In the genomic region with DNA sequence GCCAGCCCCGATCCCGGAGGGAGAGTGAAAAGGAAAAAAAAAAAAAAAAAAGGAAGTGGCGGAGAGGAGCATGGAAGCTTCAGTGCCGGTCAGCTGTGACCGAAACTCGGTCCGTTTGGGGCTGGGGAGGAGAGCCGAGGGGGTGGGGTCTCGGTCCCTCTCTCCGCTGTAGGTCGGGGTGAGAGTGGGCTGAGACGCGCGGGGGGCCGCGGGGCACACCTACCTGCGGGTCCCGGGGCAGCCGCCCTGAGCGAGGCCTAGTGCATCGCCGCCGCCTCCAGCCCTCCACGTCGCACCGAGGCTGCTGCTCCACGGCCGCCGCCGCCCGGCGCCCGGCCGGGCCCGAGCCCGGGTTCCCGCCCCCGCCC, we compare ENCODE assay signal across 1 cellular context.
TF ChIP-seq lines count a peak whose summit lies in the region.

No MANE protein-coding gene starts in this region.

TF ChIP-seq in HepG2, 621 proteins besides CTCF, POLR2A, EP300 and RAD21 (continued from another document and continues in another):
- TF ChIP-seq, protein P1, sequence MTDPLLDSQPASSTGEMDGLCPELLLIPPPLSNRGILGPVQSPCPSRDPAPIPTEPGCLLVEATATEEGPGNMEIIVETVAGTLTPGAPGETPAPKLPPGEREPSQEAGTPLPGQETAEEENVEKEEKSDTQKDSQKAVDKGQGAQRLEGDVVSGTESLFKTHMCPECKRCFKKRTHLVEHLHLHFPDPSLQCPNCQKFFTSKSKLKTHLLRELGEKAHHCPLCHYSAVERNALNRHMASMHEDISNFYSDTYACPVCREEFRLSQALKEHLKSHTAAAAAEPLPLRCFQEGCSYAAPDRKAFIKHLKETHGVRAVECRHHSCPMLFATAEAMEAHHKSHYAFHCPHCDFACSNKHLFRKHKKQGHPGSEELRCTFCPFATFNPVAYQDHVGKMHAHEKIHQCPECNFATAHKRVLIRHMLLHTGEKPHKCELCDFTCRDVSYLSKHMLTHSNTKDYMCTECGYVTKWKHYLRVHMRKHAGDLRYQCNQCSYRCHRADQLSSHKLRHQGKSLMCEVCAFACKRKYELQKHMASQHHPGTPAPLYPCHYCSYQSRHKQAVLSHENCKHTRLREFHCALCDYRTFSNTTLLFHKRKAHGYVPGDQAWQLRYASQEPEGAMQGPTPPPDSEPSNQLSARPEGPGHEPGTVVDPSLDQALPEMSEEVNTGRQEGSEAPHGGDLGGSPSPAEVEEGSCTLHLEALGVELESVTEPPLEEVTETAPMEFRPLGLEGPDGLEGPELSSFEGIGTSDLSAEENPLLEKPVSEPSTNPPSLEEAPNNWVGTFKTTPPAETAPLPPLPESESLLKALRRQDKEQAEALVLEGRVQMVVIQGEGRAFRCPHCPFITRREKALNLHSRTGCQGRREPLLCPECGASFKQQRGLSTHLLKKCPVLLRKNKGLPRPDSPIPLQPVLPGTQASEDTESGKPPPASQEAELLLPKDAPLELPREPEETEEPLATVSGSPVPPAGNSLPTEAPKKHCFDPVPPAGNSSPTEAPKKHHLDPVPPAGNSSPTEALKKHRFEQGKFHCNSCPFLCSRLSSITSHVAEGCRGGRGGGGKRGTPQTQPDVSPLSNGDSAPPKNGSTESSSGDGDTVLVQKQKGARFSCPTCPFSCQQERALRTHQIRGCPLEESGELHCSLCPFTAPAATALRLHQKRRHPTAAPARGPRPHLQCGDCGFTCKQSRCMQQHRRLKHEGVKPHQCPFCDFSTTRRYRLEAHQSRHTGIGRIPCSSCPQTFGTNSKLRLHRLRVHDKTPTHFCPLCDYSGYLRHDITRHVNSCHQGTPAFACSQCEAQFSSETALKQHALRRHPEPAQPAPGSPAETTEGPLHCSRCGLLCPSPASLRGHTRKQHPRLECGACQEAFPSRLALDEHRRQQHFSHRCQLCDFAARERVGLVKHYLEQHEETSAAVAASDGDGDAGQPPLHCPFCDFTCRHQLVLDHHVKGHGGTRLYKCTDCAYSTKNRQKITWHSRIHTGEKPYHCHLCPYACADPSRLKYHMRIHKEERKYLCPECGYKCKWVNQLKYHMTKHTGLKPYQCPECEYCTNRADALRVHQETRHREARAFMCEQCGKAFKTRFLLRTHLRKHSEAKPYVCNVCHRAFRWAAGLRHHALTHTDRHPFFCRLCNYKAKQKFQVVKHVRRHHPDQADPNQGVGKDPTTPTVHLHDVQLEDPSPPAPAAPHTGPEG (CRISPR knock-in tag; IDR thresholded peaks at IDR 0.05) = 0 out of 2 replicates have a peak, but pooled peaks have one; percentile 8
- TF ChIP-seq HIVEP1 (CRISPR knock-in tag; IDR thresholded peaks at IDR 0.05) = no peak
- TF ChIP-seq KMT2B (CRISPR knock-in tag; IDR thresholded peaks at IDR 0.05) = no peak; the same call in 1 of the 2 replicates
- TF ChIP-seq RXRA (CRISPR knock-in tag; IDR thresholded peaks at IDR 0.05) = no peak
- TF ChIP-seq ZNF264 (CRISPR knock-in tag; IDR thresholded peaks at IDR 0.05) = no peak
- no peak for TF ChIP-seq PAF1 (CRISPR knock-in tag; IDR thresholded peaks at IDR 0.05)
- TF ChIP-seq RAD51 (IDR thresholded peaks at IDR 0.05; ENCODE audit: borderline replicate concordance) = no peak
- TF ChIP-seq, protein P2, sequence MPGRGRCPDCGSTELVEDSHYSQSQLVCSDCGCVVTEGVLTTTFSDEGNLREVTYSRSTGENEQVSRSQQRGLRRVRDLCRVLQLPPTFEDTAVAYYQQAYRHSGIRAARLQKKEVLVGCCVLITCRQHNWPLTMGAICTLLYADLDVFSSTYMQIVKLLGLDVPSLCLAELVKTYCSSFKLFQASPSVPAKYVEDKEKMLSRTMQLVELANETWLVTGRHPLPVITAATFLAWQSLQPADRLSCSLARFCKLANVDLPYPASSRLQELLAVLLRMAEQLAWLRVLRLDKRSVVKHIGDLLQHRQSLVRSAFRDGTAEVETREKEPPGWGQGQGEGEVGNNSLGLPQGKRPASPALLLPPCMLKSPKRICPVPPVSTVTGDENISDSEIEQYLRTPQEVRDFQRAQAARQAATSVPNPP (CRISPR knock-in tag; IDR thresholded peaks at IDR 0.05) = no peak
- TF ChIP-seq NFKB2 (CRISPR knock-in tag; IDR thresholded peaks at IDR 0.05; ENCODE audit: borderline replicate concordance) = peak; percentile 15; the same call in 1 of the 2 replicates
- no peak for TF ChIP-seq CREB1 (IDR thresholded peaks at IDR 0.05)
- TF ChIP-seq CREB1 (CRISPR knock-in tag; IDR thresholded peaks at IDR 0.05) = no peak
- TF ChIP-seq ZNF781 (CRISPR knock-in tag; IDR thresholded peaks at IDR 0.05; ENCODE audit: borderline replicate concordance, not compliant biosample characterization) = no peak
- TF ChIP-seq, protein P3, sequence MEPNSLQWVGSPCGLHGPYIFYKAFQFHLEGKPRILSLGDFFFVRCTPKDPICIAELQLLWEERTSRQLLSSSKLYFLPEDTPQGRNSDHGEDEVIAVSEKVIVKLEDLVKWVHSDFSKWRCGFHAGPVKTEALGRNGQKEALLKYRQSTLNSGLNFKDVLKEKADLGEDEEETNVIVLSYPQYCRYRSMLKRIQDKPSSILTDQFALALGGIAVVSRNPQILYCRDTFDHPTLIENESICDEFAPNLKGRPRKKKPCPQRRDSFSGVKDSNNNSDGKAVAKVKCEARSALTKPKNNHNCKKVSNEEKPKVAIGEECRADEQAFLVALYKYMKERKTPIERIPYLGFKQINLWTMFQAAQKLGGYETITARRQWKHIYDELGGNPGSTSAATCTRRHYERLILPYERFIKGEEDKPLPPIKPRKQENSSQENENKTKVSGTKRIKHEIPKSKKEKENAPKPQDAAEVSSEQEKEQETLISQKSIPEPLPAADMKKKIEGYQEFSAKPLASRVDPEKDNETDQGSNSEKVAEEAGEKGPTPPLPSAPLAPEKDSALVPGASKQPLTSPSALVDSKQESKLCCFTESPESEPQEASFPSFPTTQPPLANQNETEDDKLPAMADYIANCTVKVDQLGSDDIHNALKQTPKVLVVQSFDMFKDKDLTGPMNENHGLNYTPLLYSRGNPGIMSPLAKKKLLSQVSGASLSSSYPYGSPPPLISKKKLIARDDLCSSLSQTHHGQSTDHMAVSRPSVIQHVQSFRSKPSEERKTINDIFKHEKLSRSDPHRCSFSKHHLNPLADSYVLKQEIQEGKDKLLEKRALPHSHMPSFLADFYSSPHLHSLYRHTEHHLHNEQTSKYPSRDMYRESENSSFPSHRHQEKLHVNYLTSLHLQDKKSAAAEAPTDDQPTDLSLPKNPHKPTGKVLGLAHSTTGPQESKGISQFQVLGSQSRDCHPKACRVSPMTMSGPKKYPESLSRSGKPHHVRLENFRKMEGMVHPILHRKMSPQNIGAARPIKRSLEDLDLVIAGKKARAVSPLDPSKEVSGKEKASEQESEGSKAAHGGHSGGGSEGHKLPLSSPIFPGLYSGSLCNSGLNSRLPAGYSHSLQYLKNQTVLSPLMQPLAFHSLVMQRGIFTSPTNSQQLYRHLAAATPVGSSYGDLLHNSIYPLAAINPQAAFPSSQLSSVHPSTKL (CRISPR knock-in tag; IDR thresholded peaks at IDR 0.05) = no peak
- no peak for TF ChIP-seq MED1 (CRISPR knock-in tag; IDR thresholded peaks at IDR 0.05)
- TF ChIP-seq CCDC6 (CRISPR knock-in tag; IDR thresholded peaks at IDR 0.05) = no peak
- TF ChIP-seq ZNF850 (CRISPR knock-in tag; conservative IDR thresholded peaks at IDR 0.05) = no peak
- no peak for TF ChIP-seq SP5 (CRISPR knock-in tag; IDR thresholded peaks at IDR 0.05; ENCODE audit: borderline replicate concordance, low read depth)
- TF ChIP-seq KLF6 (CRISPR knock-in tag; IDR thresholded peaks at IDR 0.05) = 0 out of 2 replicates have a peak, but pooled peaks have one; percentile 6
- TF ChIP-seq ELF1 (CRISPR knock-in tag; IDR thresholded peaks at IDR 0.05) = no peak
- TF ChIP-seq, protein P4, sequence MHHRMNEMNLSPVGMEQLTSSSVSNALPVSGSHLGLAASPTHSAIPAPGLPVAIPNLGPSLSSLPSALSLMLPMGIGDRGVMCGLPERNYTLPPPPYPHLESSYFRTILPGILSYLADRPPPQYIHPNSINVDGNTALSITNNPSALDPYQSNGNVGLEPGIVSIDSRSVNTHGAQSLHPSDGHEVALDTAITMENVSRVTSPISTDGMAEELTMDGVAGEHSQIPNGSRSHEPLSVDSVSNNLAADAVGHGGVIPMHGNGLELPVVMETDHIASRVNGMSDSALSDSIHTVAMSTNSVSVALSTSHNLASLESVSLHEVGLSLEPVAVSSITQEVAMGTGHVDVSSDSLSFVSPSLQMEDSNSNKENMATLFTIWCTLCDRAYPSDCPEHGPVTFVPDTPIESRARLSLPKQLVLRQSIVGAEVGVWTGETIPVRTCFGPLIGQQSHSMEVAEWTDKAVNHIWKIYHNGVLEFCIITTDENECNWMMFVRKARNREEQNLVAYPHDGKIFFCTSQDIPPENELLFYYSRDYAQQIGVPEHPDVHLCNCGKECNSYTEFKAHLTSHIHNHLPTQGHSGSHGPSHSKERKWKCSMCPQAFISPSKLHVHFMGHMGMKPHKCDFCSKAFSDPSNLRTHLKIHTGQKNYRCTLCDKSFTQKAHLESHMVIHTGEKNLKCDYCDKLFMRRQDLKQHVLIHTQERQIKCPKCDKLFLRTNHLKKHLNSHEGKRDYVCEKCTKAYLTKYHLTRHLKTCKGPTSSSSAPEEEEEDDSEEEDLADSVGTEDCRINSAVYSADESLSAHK (CRISPR knock-in tag; IDR thresholded peaks at IDR 0.05; ENCODE audit: borderline replicate concordance) = no peak
- TF ChIP-seq ZNF674 (CRISPR knock-in tag; IDR thresholded peaks at IDR 0.05; ENCODE audit: low read depth) = no peak
- no peak for TF ChIP-seq KDM5A (IDR thresholded peaks at IDR 0.05; ENCODE audit: borderline replicate concordance, low read length)
- TF ChIP-seq ZNF7 (CRISPR knock-in tag; IDR thresholded peaks at IDR 0.05) = no peak
- TF ChIP-seq, protein P5, sequence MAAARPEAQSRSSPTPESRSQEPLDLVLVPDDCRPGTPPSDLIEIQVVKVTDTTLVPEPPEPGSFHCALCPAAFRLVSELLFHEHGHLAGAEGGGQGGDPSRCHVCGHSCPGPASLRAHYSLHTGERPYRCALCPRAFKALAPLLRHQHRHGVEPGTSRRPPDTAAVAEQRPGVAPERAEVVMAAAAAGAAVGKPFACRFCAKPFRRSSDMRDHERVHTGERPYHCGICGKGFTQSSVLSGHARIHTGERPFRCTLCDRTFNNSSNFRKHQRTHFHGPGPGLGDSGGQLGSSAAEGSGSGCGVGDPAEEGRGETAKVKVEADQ (CRISPR knock-in tag; IDR thresholded peaks at IDR 0.05; ENCODE audit: borderline replicate concordance) = no peak
- no peak for TF ChIP-seq ZNF768 (CRISPR knock-in tag; IDR thresholded peaks at IDR 0.05)
- TF ChIP-seq, protein P6, sequence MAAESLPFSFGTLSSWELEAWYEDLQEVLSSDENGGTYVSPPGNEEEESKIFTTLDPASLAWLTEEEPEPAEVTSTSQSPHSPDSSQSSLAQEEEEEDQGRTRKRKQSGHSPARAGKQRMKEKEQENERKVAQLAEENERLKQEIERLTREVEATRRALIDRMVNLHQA (CRISPR knock-in tag; IDR thresholded peaks at IDR 0.05) = no peak
- TF ChIP-seq MAFG (CRISPR knock-in tag; IDR thresholded peaks at IDR 0.05) = no peak
- no peak for TF ChIP-seq SOX5 (CRISPR knock-in tag; IDR thresholded peaks at IDR 0.05; ENCODE audit: borderline replicate concordance)
- no peak for TF ChIP-seq ZNF225 (CRISPR knock-in tag; IDR thresholded peaks at IDR 0.05)
- 0 out of 2 replicates have a peak, but pooled peaks have one; percentile 7 for TF ChIP-seq GATAD1 (CRISPR knock-in tag; IDR thresholded peaks at IDR 0.05)
- no peak for TF ChIP-seq TBX2 (CRISPR knock-in tag; IDR thresholded peaks at IDR 0.05; ENCODE audit: borderline replicate concordance)
- TF ChIP-seq, protein P7, sequence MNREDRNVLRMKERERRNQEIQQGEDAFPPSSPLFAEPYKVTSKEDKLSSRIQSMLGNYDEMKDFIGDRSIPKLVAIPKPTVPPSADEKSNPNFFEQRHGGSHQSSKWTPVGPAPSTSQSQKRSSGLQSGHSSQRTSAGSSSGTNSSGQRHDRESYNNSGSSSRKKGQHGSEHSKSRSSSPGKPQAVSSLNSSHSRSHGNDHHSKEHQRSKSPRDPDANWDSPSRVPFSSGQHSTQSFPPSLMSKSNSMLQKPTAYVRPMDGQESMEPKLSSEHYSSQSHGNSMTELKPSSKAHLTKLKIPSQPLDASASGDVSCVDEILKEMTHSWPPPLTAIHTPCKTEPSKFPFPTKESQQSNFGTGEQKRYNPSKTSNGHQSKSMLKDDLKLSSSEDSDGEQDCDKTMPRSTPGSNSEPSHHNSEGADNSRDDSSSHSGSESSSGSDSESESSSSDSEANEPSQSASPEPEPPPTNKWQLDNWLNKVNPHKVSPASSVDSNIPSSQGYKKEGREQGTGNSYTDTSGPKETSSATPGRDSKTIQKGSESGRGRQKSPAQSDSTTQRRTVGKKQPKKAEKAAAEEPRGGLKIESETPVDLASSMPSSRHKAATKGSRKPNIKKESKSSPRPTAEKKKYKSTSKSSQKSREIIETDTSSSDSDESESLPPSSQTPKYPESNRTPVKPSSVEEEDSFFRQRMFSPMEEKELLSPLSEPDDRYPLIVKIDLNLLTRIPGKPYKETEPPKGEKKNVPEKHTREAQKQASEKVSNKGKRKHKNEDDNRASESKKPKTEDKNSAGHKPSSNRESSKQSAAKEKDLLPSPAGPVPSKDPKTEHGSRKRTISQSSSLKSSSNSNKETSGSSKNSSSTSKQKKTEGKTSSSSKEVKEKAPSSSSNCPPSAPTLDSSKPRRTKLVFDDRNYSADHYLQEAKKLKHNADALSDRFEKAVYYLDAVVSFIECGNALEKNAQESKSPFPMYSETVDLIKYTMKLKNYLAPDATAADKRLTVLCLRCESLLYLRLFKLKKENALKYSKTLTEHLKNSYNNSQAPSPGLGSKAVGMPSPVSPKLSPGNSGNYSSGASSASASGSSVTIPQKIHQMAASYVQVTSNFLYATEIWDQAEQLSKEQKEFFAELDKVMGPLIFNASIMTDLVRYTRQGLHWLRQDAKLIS (CRISPR knock-in tag; IDR thresholded peaks at IDR 0.05) = no peak
- TF ChIP-seq, protein P8, sequence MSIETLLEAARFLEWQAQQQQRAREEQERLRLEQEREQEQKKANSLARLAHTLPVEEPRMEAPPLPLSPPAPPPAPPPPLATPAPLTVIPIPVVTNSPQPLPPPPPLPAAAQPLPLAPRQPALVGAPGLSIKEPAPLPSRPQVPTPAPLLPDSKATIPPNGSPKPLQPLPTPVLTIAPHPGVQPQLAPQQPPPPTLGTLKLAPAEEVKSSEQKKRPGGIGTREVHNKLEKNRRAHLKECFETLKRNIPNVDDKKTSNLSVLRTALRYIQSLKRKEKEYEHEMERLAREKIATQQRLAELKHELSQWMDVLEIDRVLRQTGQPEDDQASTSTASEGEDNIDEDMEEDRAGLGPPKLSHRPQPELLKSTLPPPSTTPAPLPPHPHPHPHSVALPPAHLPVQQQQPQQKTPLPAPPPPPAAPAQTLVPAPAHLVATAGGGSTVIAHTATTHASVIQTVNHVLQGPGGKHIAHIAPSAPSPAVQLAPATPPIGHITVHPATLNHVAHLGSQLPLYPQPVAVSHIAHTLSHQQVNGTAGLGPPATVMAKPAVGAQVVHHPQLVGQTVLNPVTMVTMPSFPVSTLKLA (IDR thresholded peaks at IDR 0.05) = no peak
- no peak for TF ChIP-seq ZNF589 (CRISPR knock-in tag; conservative IDR thresholded peaks at IDR 0.05)
- TF ChIP-seq ZNF878 (CRISPR knock-in tag; IDR thresholded peaks at IDR 0.05) = no peak
- no peak for TF ChIP-seq ZNF747 (CRISPR knock-in tag; IDR thresholded peaks at IDR 0.05; ENCODE audit: borderline replicate concordance)
